ENCODE assay signal across 11 cellular contexts in genomic region chr12:26863515-26863914, GRCh38. TPM values are rescaled to one million over a fixed set of nuclear protein-coding genes. Genes with fewer than 3 reads are reported as not detected.
DNase-seq lines count a peak whose midpoint lies in the region; TF ChIP-seq lines count a peak whose summit lies in the region.
"Had no signal": no experiment of that assay in that cellular context is flagged by ENCODE, and none has a peak within 500 bp of the region (broad histone marks: within the 10 kb centered on the region; RNA-seq: fewer than 3 reads in every experiment).

No MANE protein-coding gene starts in this region.

- H3K4me1 ChIP-seq in CD4-positive, alpha-beta memory T cell (ENCODE audit: insufficient read depth, low read length) = peaks cover 5% of the 10 kb centered on the region
- H3K4me1 ChIP-seq: gastrocnemius medialis had no signal

- POLR2A ChIA-PET in CD4-positive, alpha-beta memory T cell (lab: Charles Lee; ENCODE audit: partially characterized antibody) = no interaction called here

- DNase-seq in COLO829 (ENCODE audit: low spot score) (peak; percentile 13), HCEC 1CT (peak; percentile 10), RKO (ENCODE audit: low spot score) (peak; percentile 46), fibroblast of villous mesenchyme (ENCODE audit: low read depth) (peak; percentile 33), T1000 (lab: John Stamatoyannopoulos, UW) (no peak), A172 (ENCODE audit: low spot score) (no peak), activated gamma-delta T cell treated with Interleukin-2 at 50 U/mL for 16 hours (no peak)
- no peak for DNase-seq in CD4-positive, alpha-beta memory T cell
- DNase-seq: activated naive CD4-positive, alpha-beta T cell treated with anti-CD3 and anti-CD28 coated beads, Interleukin-2, amount 50 U/mL, for 16 hours; gastrocnemius medialis; NCI-H446 had no signal

- H3K27ac Mint-ChIP-seq in CD4-positive, alpha-beta memory T cell = no peak overlapping the region

- no peaks in the 10 kb centered on the region for H3K9me3 Mint-ChIP-seq in CD4-positive, alpha-beta memory T cell

- H3K27me3 ChIP-seq in CD4-positive, alpha-beta memory T cell (ENCODE audit: insufficient read depth, low read length) = no peaks in the 10 kb centered on the region
- H3K27me3 ChIP-seq: gastrocnemius medialis had no signal

- no peak overlapping the region for H3K4me3 ChIP-seq in fibroblast of villous mesenchyme (ENCODE audit: low read depth, low read length)
- no peak overlapping the region for H3K4me3 ChIP-seq in CD4-positive, alpha-beta memory T cell (ENCODE audit: low read length in 2 of 2)
- H3K4me3 ChIP-seq: gastrocnemius medialis had no signal

- CTCF ChIA-PET in CD4-positive, alpha-beta memory T cell (lab: Charles Lee; ENCODE audit: partially characterized antibody) = interaction anchor here (1.0 to 2.6 kb wide), 2 partner anchors 9 to 22 kb away, joined by 3 to 9 read pairs; no protein-coding TSS in a partner anchor

- H3K27me3 Mint-ChIP-seq in CD4-positive, alpha-beta memory T cell = peaks cover 1 to 8% of the 10 kb centered on the region in 2 donors

- H3K36me3 Mint-ChIP-seq in CD4-positive, alpha-beta memory T cell = no peaks in the 10 kb centered on the region

- H3K27ac ChIP-seq in CD4-positive, alpha-beta memory T cell (ENCODE audit: low read depth, low read length) = no peak overlapping the region
- H3K27ac ChIP-seq: gastrocnemius medialis had no signal

- intact Hi-C loops in CD4-positive, alpha-beta memory T cell (cut with micrococcal nuclease) = no loop called here

- peak; percentile 58 for TF ChIP-seq CTCF in fibroblast of villous mesenchyme (IDR thresholded peaks at IDR 0.05; ENCODE audit: insufficient read depth, low read depth, low read length)

- no peaks in the 10 kb centered on the region for H3K9me3 ChIP-seq in CD4-positive, alpha-beta memory T cell (ENCODE audit: control insufficient read depth in 1 of 2, low read length in 2 of 2)
- H3K9me3 ChIP-seq: gastrocnemius medialis had no signal

- H3K36me3 ChIP-seq in CD4-positive, alpha-beta memory T cell (ENCODE audit: insufficient read depth, low read length) = no peaks in the 10 kb centered on the region
- H3K36me3 ChIP-seq: gastrocnemius medialis had no signal

- H3K4me1 Mint-ChIP-seq in CD4-positive, alpha-beta memory T cell = peaks cover 6 to 13% (median 10%) of the 10 kb centered on the region in 4 donors

- H3K4me3 Mint-ChIP-seq in CD4-positive, alpha-beta memory T cell = no peak overlapping the region

RNA-seq across cellular contexts. Expression of gene ITPR2, which starts 30.5 kb away (rescaled TPM):
- total RNA-seq in fibroblast of villous mesenchyme = 56.0 and 77.7 TPM in 2 replicates
- total RNA-seq in A172 (2014; rRNA removed; shearing (Covaris generic)) = 6.4 and 6.5 TPM in 2 replicates
- 10 to 100 TPM; 54.7 to 55.6 TPM for total RNA-seq in CD4-positive, alpha-beta memory T cell
- 10 to 100 TPM in 1 of 2 donors, 1 to 10 TPM in 1; 4.7 to 13.4 TPM for polyA plus RNA-seq in CD4-positive, alpha-beta memory T cell

Comparison
In these comparisons a context has a peak if more than half of its experiments do, and no peak if none do; other contexts are left out.
1. DNase-seq: peak in COLO829 (single experiment), HCEC 1CT (single experiment), RKO (single experiment) and fibroblast of villous mesenchyme (single experiment); none in T1000 (single experiment), A172 (single experiment), activated gamma-delta T cell treated with Interleukin-2 at 50 U/mL for 16 hours (single experiment) and CD4-positive, alpha-beta memory T cell (0 of 5).